8 cellular contexts compared by ENCODE assay signal in genomic region chr12:53213348-53213747, GRCh38. TPM values are rescaled to one million over a fixed set of nuclear protein-coding genes. Genes with fewer than 3 reads are reported as not detected.
DNase-seq lines count a peak whose midpoint lies in the region; ATAC-seq and TF ChIP-seq lines count a peak whose summit lies in the region.

No MANE protein-coding gene starts in this region.

- peaks cover 5% of the 10 kb centered on the region for H4K20me1 ChIP-seq in osteoblast (ENCODE audit: insufficient read depth, low read length)

- H3K27ac ChIP-seq in osteoblast (ENCODE audit: low read depth, low read length): no peak overlapping the region
- no peak overlapping the region for H3K27ac ChIP-seq in thyroid gland

- no peak overlapping the region for H3K4me2 ChIP-seq in osteoblast (ENCODE audit: insufficient read depth, low read length)

- H3K4me3 ChIP-seq in LNCaP clone FGC (ENCODE audit: low read depth, low read length) (no peak overlapping the region), fibroblast of villous mesenchyme (ENCODE audit: low read depth, low read length) (no peak overlapping the region), osteoblast (ENCODE audit: insufficient read depth, low read length) (no peak overlapping the region), thyroid gland (replicated peaks in 1 of 3) (no peak overlapping the region)

- TF ChIP-seq CTCF in GM10266 (IDR thresholded peaks at IDR 0.05; ENCODE audit: control insufficient read depth, insufficient read depth, low read depth, missing control alignments) (peak; percentile 94), LNCaP clone FGC (IDR thresholded peaks at IDR 0.05; ENCODE audit: control insufficient read depth, extremely low read depth, insufficient read depth) (peak; percentile 97), fibroblast of villous mesenchyme (IDR thresholded peaks at IDR 0.05; ENCODE audit: insufficient read depth, low read depth, low read length) (peak; percentile 92), osteoblast (IDR thresholded peaks at IDR 0.05; ENCODE audit: extremely low read depth, low read depth, low read length) (peak; percentile 94), thyroid gland (IDR thresholded peaks at IDR 0.05) (peak; percentile 63 to 95 (median 92))

- H3K4me1 Mint-ChIP-seq in activated T-helper 17 cell treated with anti-CD3 and anti-CD28 coated beads, Interleukin-2, amount 50 U/mL, for 72 hours: peaks cover 50% of the 10 kb centered on the region

- peaks cover 32% of the 10 kb centered on the region for H3K4me1 ChIP-seq in osteoblast (ENCODE audit: insufficient read depth, low read length)
- H3K4me1 ChIP-seq in thyroid gland: peaks cover 0 to 28% of the 10 kb centered on the region in 2 donors

- TF ChIP-seq POLR2A in thyroid gland (IDR thresholded peaks at IDR 0.05): no peak

- H3K36me3 ChIP-seq in osteoblast (ENCODE audit: insufficient read depth, low read length) (peaks cover 57% of the 10 kb centered on the region), thyroid gland (peaks cover 42 to 43% of the 10 kb centered on the region in 2 donors)

- H3K36me3 Mint-ChIP-seq in activated T-helper 17 cell treated with anti-CD3 and anti-CD28 coated beads, Interleukin-2, amount 50 U/mL, for 72 hours (ENCODE audit: low read depth): peaks cover 79% of the 10 kb centered on the region

- peaks cover 45% of the 10 kb centered on the region for H3K79me2 ChIP-seq in osteoblast (ENCODE audit: insufficient read depth, low read length)

- 17 to 22% methylated on average over 8 to 13 of the region's 14 CpGs for WGBS in thyroid gland, 2 donors

- H3K27me3 Mint-ChIP-seq in activated T-helper 17 cell treated with anti-CD3 and anti-CD28 coated beads, Interleukin-2, amount 50 U/mL, for 72 hours: no peaks in the 10 kb centered on the region

- no peak overlapping the region for H3K4me3 Mint-ChIP-seq in activated T-helper 17 cell treated with anti-CD3 and anti-CD28 coated beads, Interleukin-2, amount 50 U/mL, for 72 hours

- H3K27ac Mint-ChIP-seq in activated T-helper 17 cell treated with anti-CD3 and anti-CD28 coated beads, Interleukin-2, amount 50 U/mL, for 72 hours: peak overlapping the region; percentile 51

- no peaks in the 10 kb centered on the region for H3K27me3 ChIP-seq in osteoblast (ENCODE audit: insufficient read depth, low read length)
- no peaks in the 10 kb centered on the region for H3K27me3 ChIP-seq in thyroid gland

- no peak overlapping the region for H2AFZ ChIP-seq in osteoblast (ENCODE audit: low read length)

- H3K9me3 ChIP-seq in osteoblast (ENCODE audit: low read depth, low read length) (no peaks in the 10 kb centered on the region), thyroid gland (no peaks in the 10 kb centered on the region)

- DNase-seq in GM10266 (ENCODE audit: extremely low spot score): peak; percentile 84
- DNase-seq in LNCaP clone FGC (ENCODE audit: low read depth): no peak
- DNase-seq in RPMI8226: peak; percentile 83
- peak; percentile 78 for DNase-seq in fibroblast of villous mesenchyme (ENCODE audit: low read depth)
- peak; percentile 97 for DNase-seq in osteoblast (ENCODE audit: insufficient read length, low spot score, missing footprints)
- DNase-seq in thyroid gland: peak; percentile 78 to 79

- intact Hi-C loops in thyroid gland (cut with DNase I): loop anchor here (5.0 kb wide), 1 partner anchor 39 kb away; a partner anchor contains a TSS

- peak; percentile 55 for ATAC-seq in activated T-helper 17 cell treated with anti-CD3 and anti-CD28 coated beads, Interleukin-2, amount 50 U/mL, for 72 hours (replicated peaks)
- no peak for ATAC-seq in GM21717 (IDR thresholded peaks at IDR 0.05; ENCODE audit: unreplicated experiment)

- H3K9me3 Mint-ChIP-seq in activated T-helper 17 cell treated with anti-CD3 and anti-CD28 coated beads, Interleukin-2, amount 50 U/mL, for 72 hours: no peaks in the 10 kb centered on the region

RNA-seq across cellular contexts. Expression of gene ITGB7, which starts 6.3 kb away (rescaled TPM):
- 100 to 1,000 TPM; 183 to 187 TPM for total RNA-seq in activated T-helper 17 cell treated with anti-CD3 and anti-CD28 coated beads, Interleukin-2, amount 50 U/mL, for 72 hours
- under 0.01 TPM in 1 of 2 replicates, not detected in the other for total RNA-seq in fibroblast of villous mesenchyme
- 0.88 and 1.1 TPM in 2 replicates for total RNA-seq in osteoblast
- 10 to 100 TPM in 1 of 4 donors, 1 to 10 TPM in 3; 3.2 to 15.6 (median 4.9) TPM for total RNA-seq in thyroid gland

RNA-seq across cellular contexts. Expression of gene RARG, which starts 18.7 kb away (rescaled TPM):
- 10 to 100 TPM; 28.5 to 58.3 TPM for total RNA-seq in activated T-helper 17 cell treated with anti-CD3 and anti-CD28 coated beads, Interleukin-2, amount 50 U/mL, for 72 hours
- 28.0 and 29.4 TPM in 2 replicates for total RNA-seq in fibroblast of villous mesenchyme
- 46.6 and 49.9 TPM in 2 replicates for total RNA-seq in osteoblast
- total RNA-seq in thyroid gland: 10 to 100 TPM; 13.6 to 27.7 (median 23.8) TPM

RNA-seq across cellular contexts. Expression of gene CSAD, which starts 32.6 kb away (rescaled TPM):
- 10 to 100 TPM; 29.8 to 43.5 TPM for total RNA-seq in activated T-helper 17 cell treated with anti-CD3 and anti-CD28 coated beads, Interleukin-2, amount 50 U/mL, for 72 hours
- total RNA-seq in fibroblast of villous mesenchyme (5.5 and 7.8 TPM in 2 replicates), osteoblast (9.1 and 9.4 TPM in 2 replicates), thyroid gland (10 to 100 TPM; 20.6 to 39.7 (median 25.2) TPM)

RNA-seq across cellular contexts. Expression of gene ZNF740, which starts 32.8 kb away (rescaled TPM):
- 10 to 100 TPM; 41.8 to 42.3 TPM for total RNA-seq in activated T-helper 17 cell treated with anti-CD3 and anti-CD28 coated beads, Interleukin-2, amount 50 U/mL, for 72 hours
- total RNA-seq in fibroblast of villous mesenchyme: 10.6 and 10.8 TPM in 2 replicates
- 14.7 and 19.5 TPM in 2 replicates for total RNA-seq in osteoblast
- 10 to 100 TPM; 16.5 to 22.8 (median 20.6) TPM for total RNA-seq in thyroid gland

RNA-seq across cellular contexts. Expression of gene ESPL1, which starts 54.8 kb away (rescaled TPM):
- 10 to 100 TPM; 80.1 to 92.1 TPM for total RNA-seq in activated T-helper 17 cell treated with anti-CD3 and anti-CD28 coated beads, Interleukin-2, amount 50 U/mL, for 72 hours
- total RNA-seq in fibroblast of villous mesenchyme (4.8 and 6.5 TPM in 2 replicates), osteoblast (0.72 and 1.8 TPM in 2 replicates), thyroid gland (1 to 10 TPM in 1 of 4 donors, under 1 TPM in 3; 0.13 to 1.5 (median 0.52) TPM)

Comparison
In these comparisons a context has a peak if more than half of its experiments do, and no peak if none do; other contexts are left out.
1. RNA of gene ITGB7, which starts 6.3 kb away (total RNA-seq): 183 to 187 TPM in activated T-helper 17 cell treated with anti-CD3 and anti-CD28 coated beads, Interleukin-2, amount 50 U/mL, for 72 hours; 3.2 to 15.6 TPM in thyroid gland, 0.88 to 1.1 TPM in osteoblast and under 0.01 TPM in fibroblast of villous mesenchyme; every median in the first group is over 10 times any median in the second.
2. Peak in every context shown above with its lines, with median percentiles within 50 percentile points of each other: CTCF ChIP-seq.